9 cellular contexts compared by ENCODE assay signal in the genomic region with DNA sequence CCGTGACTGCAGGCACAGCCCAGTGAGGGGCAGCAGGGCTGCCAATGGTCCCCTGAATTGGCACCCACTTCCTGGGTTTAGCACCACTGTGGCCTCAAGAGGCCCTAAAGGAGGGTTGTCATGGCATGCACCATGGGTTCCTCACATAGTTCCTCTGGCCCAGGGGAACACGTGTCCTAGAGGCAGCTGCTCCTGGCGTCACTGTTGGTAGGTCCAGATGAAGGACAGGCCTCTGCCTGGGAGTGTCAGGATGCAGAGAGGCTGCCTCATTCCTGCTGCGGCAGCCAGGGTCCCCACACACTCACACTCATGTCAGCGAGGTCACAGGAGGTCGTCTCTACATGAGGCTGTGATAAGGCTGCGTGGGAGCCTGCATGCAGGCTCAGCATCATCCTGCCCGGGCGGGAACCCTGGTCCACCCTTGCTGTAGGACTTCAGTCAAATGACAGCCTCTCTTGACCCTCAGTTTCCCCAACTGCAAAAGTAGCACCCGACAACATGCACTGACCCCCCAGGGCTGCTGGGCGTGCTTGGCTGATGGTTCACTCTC. TPM values are rescaled to one million over a fixed set of nuclear protein-coding genes. Genes with fewer than 3 reads are reported as not detected.
A peak's percentile ranks its signal among the peaks of the same experiment; 100 is the strongest.
DNase-seq lines count a peak whose midpoint lies in the region; ATAC-seq and TF ChIP-seq lines count a peak whose summit lies in the region.
"Had no signal": no experiment of that assay in that cellular context is flagged by ENCODE, and none has a peak within 500 bp of the region (broad histone marks: within the 10 kb centered on the region; RNA-seq: fewer than 3 reads in every experiment).

No MANE protein-coding gene starts in this region.

- H3K27ac Mint-ChIP-seq in activated naive CD8-positive, alpha-beta T cell treated with anti-CD3 and anti-CD28 coated beads, Interleukin-2, amount 10 ng/mL, durations not matched to agents 7 days and 5 days, result peak overlapping the region; percentile 96

- H3K9ac ChIP-seq in mucosa of rectum (ENCODE audit: low read depth in 1 of 2, low read length in 2 of 2), result no peak overlapping the region

- H3K9me3 Mint-ChIP-seq in activated naive CD8-positive, alpha-beta T cell treated with anti-CD3 and anti-CD28 coated beads, Interleukin-2, amount 10 ng/mL, durations not matched to agents 7 days and 5 days, result no peaks in the 10 kb centered on the region

- H3K27me3 Mint-ChIP-seq in activated naive CD8-positive, alpha-beta T cell treated with anti-CD3 and anti-CD28 coated beads, Interleukin-2, amount 10 ng/mL, durations not matched to agents 7 days and 5 days, result no peaks in the 10 kb centered on the region

- H3K36me3 ChIP-seq in mucosa of rectum (ENCODE audit: control insufficient read depth in 2 of 2, insufficient read depth in 2 of 2, low read length in 2 of 2), result no peaks in the 10 kb centered on the region
- no peaks in the 10 kb centered on the region for H3K36me3 ChIP-seq in mucosa of descending colon (ENCODE audit: low read depth)

- H3K36me3 Mint-ChIP-seq in activated naive CD8-positive, alpha-beta T cell treated with anti-CD3 and anti-CD28 coated beads, Interleukin-2, amount 10 ng/mL, durations not matched to agents 7 days and 5 days, result no peaks in the 10 kb centered on the region

- peaks cover 16% of the 10 kb centered on the region for H3K4me1 Mint-ChIP-seq in activated naive CD8-positive, alpha-beta T cell treated with anti-CD3 and anti-CD28 coated beads, Interleukin-2, amount 10 ng/mL, durations not matched to agents 7 days and 5 days

- peaks cover 11 to 16% of the 10 kb centered on the region in 2 donors for H3K4me1 ChIP-seq in mucosa of rectum (ENCODE audit: control insufficient read depth in 2 of 2, insufficient read depth in 2 of 2, low read length in 2 of 2)
- H3K4me1 ChIP-seq in mucosa of descending colon (ENCODE audit: low read depth), result peaks cover 13% of the 10 kb centered on the region
- H3K4me1 ChIP-seq: foreskin keratinocyte had no signal

- H3K4me3 ChIP-seq in mucosa of rectum (ENCODE audit: low read length in 2 of 2), result peak overlapping the region; percentile 89 to 90
- no peak overlapping the region for H3K4me3 ChIP-seq in mucosa of descending colon

- no peak overlapping the region for H3K27ac ChIP-seq in mucosa of rectum (ENCODE audit: low read depth in 2 of 2, low read length in 2 of 2)
- H3K27ac ChIP-seq: foreskin keratinocyte had no signal

- no peak for TF ChIP-seq CTCF in mucosa of descending colon (IDR thresholded peaks at IDR 0.05)

- no peaks in the 10 kb centered on the region for H3K27me3 ChIP-seq in mucosa of rectum (ENCODE audit: control insufficient read depth in 2 of 2, insufficient read depth in 2 of 2, low read length in 2 of 2)
- H3K27me3 ChIP-seq: foreskin keratinocyte had no signal

- POLR2A ChIA-PET in activated naive CD8-positive, alpha-beta T cell treated with anti-CD3 and anti-CD28 coated beads, Interleukin-2, amount 10 ng/mL, durations not matched to agents 7 days and 5 days (lab: Charles Lee), result interaction anchor here (1.1 to 1.9 kb wide), 2 partner anchors 27 to 38 kb away, joined by 3 to 4 read pairs; no protein-coding TSS in a partner anchor

- intact Hi-C loops in left ventricle myocardium superior (cut with micrococcal nuclease) (no loop called here), left cardiac atrium (cut with DNase I) (loop anchor here in 1 of 2 donors (2.0 to 10.0 kb wide), 4 partner anchors 25 to 330 kb away; no protein-coding TSS in a partner anchor), mucosa of descending colon (cut with DNase I, micrococcal nuclease) (no loop called here)

- DNase-seq in left ventricle myocardium superior (peak; percentile 19), left cardiac atrium (no peak), mucosa of descending colon (no peak), NCI-H1417 (lab: John Stamatoyannopoulos, UW) (no peak)
- peak; percentile 32 for DNase-seq in activated naive CD8-positive, alpha-beta T cell treated with anti-CD3 and anti-CD28 coated beads, Interleukin-2, amount 10 ng/mL, durations not matched to agents 7 days and 5 days

- H3K4me3 Mint-ChIP-seq in activated naive CD8-positive, alpha-beta T cell treated with anti-CD3 and anti-CD28 coated beads, Interleukin-2, amount 10 ng/mL, durations not matched to agents 7 days and 5 days, result peak overlapping the region; percentile 90

- H3K9me3 ChIP-seq in mucosa of rectum (ENCODE audit: control insufficient read depth in 2 of 2, low read length in 2 of 2), result no peaks in the 10 kb centered on the region
- H3K9me3 ChIP-seq in mucosa of descending colon, result no peaks in the 10 kb centered on the region

- ATAC-seq in left ventricle myocardium superior, result no peak
- ATAC-seq in left cardiac atrium, result no peak
- ATAC-seq in activated naive CD8-positive, alpha-beta T cell treated with anti-CD3 and anti-CD28 coated beads, Interleukin-2, amount 10 ng/mL, durations not matched to agents 7 days and 5 days (ENCODE audit: low read depth), result no peak
- no peak for ATAC-seq in GM18520 (IDR thresholded peaks at IDR 0.05; ENCODE audit: unreplicated experiment)
- ATAC-seq in GM19463 (IDR thresholded peaks at IDR 0.05; ENCODE audit: unreplicated experiment), result no peak
- ATAC-seq in mucosa of descending colon, result no peak

RNA-seq across cellular contexts. Expression of a gene that starts 26.1 kb away (rescaled TPM):
- total RNA-seq in left ventricle myocardium superior, result 20.0 TPM
- total RNA-seq in left cardiac atrium, result 10 to 100 TPM; 12.7 to 16.4 TPM
- total RNA-seq in activated naive CD8-positive, alpha-beta T cell treated with anti-CD3 and anti-CD28 coated beads, Interleukin-2, amount 10 ng/mL, durations not matched to agents 7 days and 5 days, result 10 to 100 TPM; 29.5 to 30.8 TPM
- 10 to 100 TPM; 19.7 to 22.8 (median 19.8) TPM for total RNA-seq in mucosa of descending colon

RNA-seq across cellular contexts. Expression of a gene that starts 58.3 kb away (rescaled TPM):
- total RNA-seq in left ventricle myocardium superior, result 8.5 TPM
- 10 to 100 TPM; 11.8 to 12.6 TPM for total RNA-seq in left cardiac atrium
- 10 to 100 TPM; 27.9 to 32.2 TPM for total RNA-seq in activated naive CD8-positive, alpha-beta T cell treated with anti-CD3 and anti-CD28 coated beads, Interleukin-2, amount 10 ng/mL, durations not matched to agents 7 days and 5 days
- total RNA-seq in mucosa of descending colon, result 10 to 100 TPM; 14.7 to 18.7 (median 15.2) TPM

Comparison
In these comparisons a context has a peak if more than half of its experiments do, and no peak if none do; other contexts are left out.
1. DNase-seq: peak in left ventricle myocardium superior (single experiment) and activated naive CD8-positive, alpha-beta T cell treated with anti-CD3 and anti-CD28 coated beads, Interleukin-2, amount 10 ng/mL, durations not matched to agents 7 days and 5 days (single experiment); none in left cardiac atrium (single experiment), mucosa of descending colon (0 of 3) and NCI-H1417 (0 of 3).